Comparison of ENCODE assay signal across 1 cellular context in genomic region chr5:41843456-41844112, GRCh38.
TF ChIP-seq lines count a peak whose summit lies in the region.

No MANE protein-coding gene starts in this region.

TF ChIP-seq in K562, 482 proteins besides CTCF, POLR2A, EP300 and RAD21 (continued from another document):
- TF ChIP-seq ASH1L (IDR thresholded peaks at IDR 0.05; ENCODE audit: borderline replicate concordance, low read depth, partially characterized antibody), result no peak
